8 cellular contexts compared by ENCODE assay signal in the genomic region with DNA sequence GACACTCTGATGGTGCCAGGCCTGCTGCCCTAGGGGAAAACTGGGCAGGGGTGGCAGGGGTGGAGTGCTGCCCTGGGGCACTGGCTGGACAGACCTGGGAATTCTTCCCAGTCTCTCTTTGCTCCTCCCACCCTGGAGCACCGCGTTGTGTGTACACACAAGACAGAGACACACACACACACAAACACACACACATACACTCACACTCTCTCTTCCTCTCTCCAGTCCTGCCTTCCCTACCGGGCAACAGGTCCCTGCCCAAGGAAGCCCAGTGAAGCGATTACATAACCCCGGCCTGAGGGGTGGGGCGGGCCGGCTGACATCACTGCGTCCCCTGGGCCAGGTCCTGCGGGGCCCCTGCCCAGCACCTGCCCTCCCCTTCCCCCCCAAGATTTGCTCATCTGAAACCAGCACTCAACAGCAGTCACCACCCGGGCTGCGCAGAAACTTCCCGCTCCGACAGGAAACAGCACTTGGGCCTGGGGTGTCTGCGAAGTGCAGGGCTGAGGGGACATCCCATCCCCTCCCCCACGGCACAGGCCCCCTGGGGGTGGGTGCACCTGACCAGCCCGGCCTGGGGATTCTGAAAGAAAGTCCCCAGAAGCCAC. TPM values are rescaled to one million over a fixed set of nuclear protein-coding genes. Genes with fewer than 3 reads are reported as not detected.
A peak's percentile ranks its signal among the peaks of the same experiment; 100 is the strongest.
DNase-seq lines count a peak whose midpoint lies in the region; TF ChIP-seq lines count a peak whose summit lies in the region.

No MANE protein-coding gene starts in this region.

- whole genome bisulfite sequencing in HUES64: 6% methylated on average over 15 of the region's 16 CpGs

- no peak for TF ChIP-seq CTCF in right atrium auricular region (IDR thresholded peaks at IDR 0.05)

- DNase-seq in NCI-H1694 treated with DMSO at 0.1 percent for 48 hours (lab: John Stamatoyannopoulos, UW): peak; percentile 10
- no peak for DNase-seq in NCI-H1694 (lab: John Stamatoyannopoulos, UW)
- peak; percentile 36 for DNase-seq in SK-N-DZ (ENCODE audit: low spot score)
- peak in 54 of 58 donors; percentile 13 to 91 (median 71) for DNase-seq in anterior cingulate cortex (lab: John Stamatoyannopoulos, UW)
- DNase-seq in right atrium auricular region (ENCODE audit: low spot score): peak; percentile 92
- DNase-seq in pons (ENCODE audit: low spot score): peak; percentile 83
- DNase-seq in amniotic stem cell (lab: John Stamatoyannopoulos, UW): no peak

- peaks cover 19% of the 10 kb centered on the region for H3K36me3 ChIP-seq in HUES64 (ENCODE audit: insufficient read depth, low read length)
- H3K36me3 ChIP-seq in right atrium auricular region: peaks cover 23% of the 10 kb centered on the region

- H3K4me1 ChIP-seq in HUES64 (ENCODE audit: insufficient read depth, low read length): no peaks in the 10 kb centered on the region
- H3K4me1 ChIP-seq in right atrium auricular region: peaks cover 0 to 77% of the 10 kb centered on the region in 2 donors

- peak overlapping the region; percentile 80 for H3K9ac ChIP-seq in HUES64 (ENCODE audit: low read depth, low read length)

- H3K4me3 ChIP-seq in HUES64 (ENCODE audit: low read length): peak overlapping the region; percentile 94
- H3K4me3 ChIP-seq in right atrium auricular region: peak overlapping the region; percentile 88 to 95

- H3K9me3 ChIP-seq in HUES64 (ENCODE audit: insufficient read depth, low read depth, low read length) (no peaks in the 10 kb centered on the region), right atrium auricular region (no peaks in the 10 kb centered on the region)

- H3K27me3 ChIP-seq in HUES64 (ENCODE audit: insufficient read depth, low read length) (no peaks in the 10 kb centered on the region), right atrium auricular region (no peaks in the 10 kb centered on the region)

- H3K27ac ChIP-seq in HUES64 (ENCODE audit: low read depth, low read length) (no peak overlapping the region), right atrium auricular region (peak overlapping the region; percentile 98 to 99)

RNA-seq across cellular contexts. Expression of gene MKNK2, which starts 1.2 kb away (rescaled TPM):
- polyA plus RNA-seq in HUES64 (2013, experiment 1 of 2): 70.9 TPM
- polyA plus RNA-seq in HUES64 (2013, experiment 2 of 2): 75.5 TPM
- 43.2 and 44.6 TPM in 2 replicates for polyA plus RNA-seq in SK-N-DZ (2014; cell fraction: cytosol; rRNA removed)
- polyA plus RNA-seq in SK-N-DZ (2014; cell fraction: nucleus; rRNA removed): 59.1 and 76.4 TPM in 2 replicates
- 100 to 1,000 TPM in 1 of 2 donors, 10 to 100 TPM in 1; 90.3 to 107 TPM for total RNA-seq in right atrium auricular region

RNA-seq across cellular contexts. Expression of gene BTBD2, which starts 34.3 kb away (rescaled TPM):
- polyA plus RNA-seq in HUES64 (2013, experiment 1 of 2): 70.5 TPM
- 86.5 TPM for polyA plus RNA-seq in HUES64 (2013, experiment 2 of 2)
- polyA plus RNA-seq in SK-N-DZ (2014; cell fraction: cytosol; rRNA removed): 94.2 and 137 TPM in 2 replicates
- polyA plus RNA-seq in SK-N-DZ (2014; cell fraction: nucleus; rRNA removed): 74.0 and 88.6 TPM in 2 replicates
- total RNA-seq in right atrium auricular region: 10 to 100 TPM; 54.8 to 55.9 TPM

RNA-seq across cellular contexts. Expression of gene MOB3A, which starts 46.3 kb away (rescaled TPM):
- 6.1 TPM for polyA plus RNA-seq in HUES64 (2013, experiment 1 of 2)
- polyA plus RNA-seq in HUES64 (2013, experiment 2 of 2): 7.9 TPM
- 7.2 and 8.4 TPM in 2 replicates for polyA plus RNA-seq in SK-N-DZ (2014; cell fraction: cytosol; rRNA removed)
- 3.4 and 4.2 TPM in 2 replicates for polyA plus RNA-seq in SK-N-DZ (2014; cell fraction: nucleus; rRNA removed)
- total RNA-seq in right atrium auricular region: 10 to 100 TPM; 19.7 to 29.4 TPM

RNA-seq across cellular contexts. Expression of gene IZUMO4, which starts 46.9 kb away (rescaled TPM):
- polyA plus RNA-seq in HUES64 (2013, experiment 1 of 2): 1.1 TPM
- polyA plus RNA-seq in HUES64 (2013, experiment 2 of 2): 1.1 TPM
- polyA plus RNA-seq in SK-N-DZ (2014; cell fraction: cytosol; rRNA removed): 0.27 and 1.7 TPM in 2 replicates
- polyA plus RNA-seq in SK-N-DZ (2014; cell fraction: nucleus; rRNA removed): 6.8 and 9.5 TPM in 2 replicates
- 1 to 10 TPM in 1 of 2 donors, under 1 TPM in 1; 0.67 to 1.4 TPM for total RNA-seq in right atrium auricular region

Comparison
In these comparisons a context has a peak if more than half of its experiments do, and no peak if none do; other contexts are left out.
1. DNase-seq: peak in NCI-H1694 treated with DMSO at 0.1 percent for 48 hours (single experiment), SK-N-DZ (single experiment), anterior cingulate cortex (54 of 58), right atrium auricular region (single experiment) and pons (single experiment); none in NCI-H1694 (single experiment) and amniotic stem cell (single experiment).